ENCODE assay signal across 1 cellular context in the genomic region with DNA sequence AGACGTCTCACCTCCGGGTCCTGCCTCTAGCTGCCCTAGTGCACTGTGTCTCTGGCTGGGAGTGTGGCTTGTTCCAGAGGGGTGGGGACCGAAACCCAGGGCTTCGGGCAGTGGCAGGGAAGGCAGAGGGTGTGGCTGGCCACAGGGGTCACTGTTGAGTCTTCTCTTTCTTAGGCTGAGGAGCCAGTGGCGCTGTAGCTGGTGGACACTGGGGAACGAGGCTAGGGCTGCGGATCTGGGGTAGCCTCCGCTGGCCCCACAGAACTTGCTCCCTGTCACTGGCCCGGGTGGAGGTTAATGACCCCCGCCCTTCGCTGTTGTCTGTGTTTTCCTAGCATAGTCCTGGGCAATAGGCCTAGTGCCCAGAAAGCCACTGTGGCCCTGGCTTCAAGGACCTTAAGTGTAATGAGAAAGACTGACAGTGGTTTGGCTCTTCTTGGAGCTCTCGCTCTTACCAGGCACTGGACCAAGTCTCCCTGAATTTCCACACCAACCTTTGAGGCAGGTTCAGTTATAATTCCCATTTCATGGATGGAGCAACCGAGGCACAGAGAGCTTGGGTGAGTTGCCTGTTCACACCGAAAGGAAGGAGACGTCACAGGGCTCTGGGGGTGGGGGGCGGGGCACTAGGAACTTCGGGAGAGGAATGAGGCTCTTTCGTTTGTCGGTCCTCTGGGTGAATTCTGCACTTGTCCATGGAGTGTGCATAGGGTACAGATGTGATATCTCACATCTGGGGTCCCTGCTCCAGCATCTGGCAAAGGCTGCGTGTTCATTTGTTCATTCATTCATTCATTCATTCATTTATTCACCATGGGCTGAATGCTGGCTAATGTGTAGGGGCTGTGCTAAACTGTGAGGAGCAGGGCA.
TF ChIP-seq lines count a peak whose summit lies in the region.

No MANE protein-coding gene starts in this region.

TF ChIP-seq in K562, 482 proteins besides CTCF, POLR2A, EP300 and RAD21 (continued from another document and continues in another):
- peak; percentile 48; the same call in 1 of the 2 replicates for TF ChIP-seq VEZF1 (CRISPR knock-in tag; IDR thresholded peaks at IDR 0.05)
- no peak for TF ChIP-seq KHSRP (IDR thresholded peaks at IDR 0.05)
- no peak for TF ChIP-seq NFXL1 (CRISPR knock-in tag; IDR thresholded peaks at IDR 0.05)
- TF ChIP-seq ATF7 (IDR thresholded peaks at IDR 0.05) = peak; percentile 36; the same call in 1 of the 2 replicates
- no peak for TF ChIP-seq MEF2D (tag; conservative IDR thresholded peaks at IDR 0.05; ENCODE audit: low read depth)
- no peak for TF ChIP-seq NCOA4 (IDR thresholded peaks at IDR 0.05; ENCODE audit: partially characterized antibody)
- TF ChIP-seq, protein P1, sequence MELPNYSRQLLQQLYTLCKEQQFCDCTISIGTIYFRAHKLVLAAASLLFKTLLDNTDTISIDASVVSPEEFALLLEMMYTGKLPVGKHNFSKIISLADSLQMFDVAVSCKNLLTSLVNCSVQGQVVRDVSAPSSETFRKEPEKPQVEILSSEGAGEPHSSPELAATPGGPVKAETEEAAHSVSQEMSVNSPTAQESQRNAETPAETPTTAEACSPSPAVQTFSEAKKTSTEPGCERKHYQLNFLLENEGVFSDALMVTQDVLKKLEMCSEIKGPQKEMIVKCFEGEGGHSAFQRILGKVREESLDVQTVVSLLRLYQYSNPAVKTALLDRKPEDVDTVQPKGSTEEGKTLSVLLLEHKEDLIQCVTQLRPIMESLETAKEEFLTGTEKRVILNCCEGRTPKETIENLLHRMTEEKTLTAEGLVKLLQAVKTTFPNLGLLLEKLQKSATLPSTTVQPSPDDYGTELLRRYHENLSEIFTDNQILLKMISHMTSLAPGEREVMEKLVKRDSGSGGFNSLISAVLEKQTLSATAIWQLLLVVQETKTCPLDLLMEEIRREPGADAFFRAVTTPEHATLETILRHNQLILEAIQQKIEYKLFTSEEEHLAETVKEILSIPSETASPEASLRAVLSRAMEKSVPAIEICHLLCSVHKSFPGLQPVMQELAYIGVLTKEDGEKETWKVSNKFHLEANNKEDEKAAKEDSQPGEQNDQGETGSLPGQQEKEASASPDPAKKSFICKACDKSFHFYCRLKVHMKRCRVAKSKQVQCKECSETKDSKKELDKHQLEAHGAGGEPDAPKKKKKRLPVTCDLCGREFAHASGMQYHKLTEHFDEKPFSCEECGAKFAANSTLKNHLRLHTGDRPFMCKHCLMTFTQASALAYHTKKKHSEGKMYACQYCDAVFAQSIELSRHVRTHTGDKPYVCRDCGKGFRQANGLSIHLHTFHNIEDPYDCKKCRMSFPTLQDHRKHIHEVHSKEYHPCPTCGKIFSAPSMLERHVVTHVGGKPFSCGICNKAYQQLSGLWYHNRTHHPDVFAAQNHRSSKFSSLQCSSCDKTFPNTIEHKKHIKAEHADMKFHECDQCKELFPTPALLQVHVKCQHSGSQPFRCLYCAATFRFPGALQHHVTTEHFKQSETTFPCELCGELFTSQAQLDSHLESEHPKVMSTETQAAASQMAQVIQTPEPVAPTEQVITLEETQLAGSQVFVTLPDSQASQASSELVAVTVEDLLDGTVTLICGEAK (IDR thresholded peaks at IDR 0.05) = no peak
- TF ChIP-seq, protein P1 (CRISPR knock-in tag; IDR thresholded peaks at IDR 0.05) = no peak
- no peak for TF ChIP-seq ZNF311 (CRISPR knock-in tag; IDR thresholded peaks at IDR 0.05)
- TF ChIP-seq SMAD3 (CRISPR knock-in tag; conservative IDR thresholded peaks at IDR 0.05) = no peak
- 0 out of 4 replicates have a peak, but pooled peaks of 1 of the 2 experiments have one; percentile 32 for TF ChIP-seq RCOR1 (IDR thresholded peaks at IDR 0.05; ENCODE audit: borderline replicate concordance in 1 of 2, low read depth in 2 of 2, low read length in 2 of 2)
- TF ChIP-seq SIN3B (IDR thresholded peaks at IDR 0.05; ENCODE audit: low read depth) = no peak
- no peak for TF ChIP-seq ESRRA (IDR thresholded peaks at IDR 0.05; ENCODE audit: borderline replicate concordance, low read depth)
- TF ChIP-seq, protein P2, sequence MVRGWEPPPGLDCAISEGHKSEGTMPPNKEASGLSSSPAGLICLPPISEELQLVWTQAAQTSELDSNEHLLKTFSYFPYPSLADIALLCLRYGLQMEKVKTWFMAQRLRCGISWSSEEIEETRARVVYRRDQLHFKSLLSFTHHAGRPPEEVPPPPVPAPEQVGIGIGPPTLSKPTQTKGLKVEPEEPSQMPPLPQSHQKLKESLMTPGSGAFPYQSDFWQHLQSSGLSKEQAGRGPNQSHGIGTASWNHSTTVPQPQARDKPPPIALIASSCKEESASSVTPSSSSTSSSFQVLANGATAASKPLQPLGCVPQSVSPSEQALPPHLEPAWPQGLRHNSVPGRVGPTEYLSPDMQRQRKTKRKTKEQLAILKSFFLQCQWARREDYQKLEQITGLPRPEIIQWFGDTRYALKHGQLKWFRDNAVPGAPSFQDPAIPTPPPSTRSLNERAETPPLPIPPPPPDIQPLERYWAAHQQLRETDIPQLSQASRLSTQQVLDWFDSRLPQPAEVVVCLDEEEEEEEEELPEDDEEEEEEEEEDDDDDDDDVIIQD (CRISPR knock-in tag; IDR thresholded peaks at IDR 0.05) = no peak
- no peak for TF ChIP-seq JUN (IDR thresholded peaks at IDR 0.05; ENCODE audit: borderline replicate concordance, low read depth, low read length)
- no peak for TF ChIP-seq JUN (CRISPR knock-in tag; IDR thresholded peaks at IDR 0.05; ENCODE audit: borderline replicate concordance)
- no peak for TF ChIP-seq POLR2H (tag; IDR thresholded peaks at IDR 0.05; ENCODE audit: low read depth)
- no peak for TF ChIP-seq POLR2G (IDR thresholded peaks at IDR 0.05; ENCODE audit: low read depth, low read length)
- TF ChIP-seq, protein P3, sequence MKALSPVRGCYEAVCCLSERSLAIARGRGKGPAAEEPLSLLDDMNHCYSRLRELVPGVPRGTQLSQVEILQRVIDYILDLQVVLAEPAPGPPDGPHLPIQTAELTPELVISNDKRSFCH (CRISPR knock-in tag; IDR thresholded peaks at IDR 0.05) = no peak
- TF ChIP-seq, protein P3 (tag; IDR thresholded peaks at IDR 0.05) = no peak
- peak in 1 of 2 experiments; percentile 44; a peak in 1 of 3 replicates for TF ChIP-seq CBX3 (IDR thresholded peaks at IDR 0.05; ENCODE audit: borderline replicate concordance in 1 of 2, low read length in 2 of 2)
- TF ChIP-seq BRF1 (IDR thresholded peaks at IDR 0.05; ENCODE audit: borderline replicate concordance, extremely low read depth, insufficient read length) = no peak
- TF ChIP-seq TSC22D4 (tag; IDR thresholded peaks at IDR 0.05) = no peak
- no peak for TF ChIP-seq MBD1 (CRISPR knock-in tag; IDR thresholded peaks at IDR 0.05)
- TF ChIP-seq STAT5B (CRISPR knock-in tag; IDR thresholded peaks at IDR 0.05) = no peak
- TF ChIP-seq ZNF707 (CRISPR knock-in tag; conservative IDR thresholded peaks at IDR 0.05) = no peak
- TF ChIP-seq, protein P4, sequence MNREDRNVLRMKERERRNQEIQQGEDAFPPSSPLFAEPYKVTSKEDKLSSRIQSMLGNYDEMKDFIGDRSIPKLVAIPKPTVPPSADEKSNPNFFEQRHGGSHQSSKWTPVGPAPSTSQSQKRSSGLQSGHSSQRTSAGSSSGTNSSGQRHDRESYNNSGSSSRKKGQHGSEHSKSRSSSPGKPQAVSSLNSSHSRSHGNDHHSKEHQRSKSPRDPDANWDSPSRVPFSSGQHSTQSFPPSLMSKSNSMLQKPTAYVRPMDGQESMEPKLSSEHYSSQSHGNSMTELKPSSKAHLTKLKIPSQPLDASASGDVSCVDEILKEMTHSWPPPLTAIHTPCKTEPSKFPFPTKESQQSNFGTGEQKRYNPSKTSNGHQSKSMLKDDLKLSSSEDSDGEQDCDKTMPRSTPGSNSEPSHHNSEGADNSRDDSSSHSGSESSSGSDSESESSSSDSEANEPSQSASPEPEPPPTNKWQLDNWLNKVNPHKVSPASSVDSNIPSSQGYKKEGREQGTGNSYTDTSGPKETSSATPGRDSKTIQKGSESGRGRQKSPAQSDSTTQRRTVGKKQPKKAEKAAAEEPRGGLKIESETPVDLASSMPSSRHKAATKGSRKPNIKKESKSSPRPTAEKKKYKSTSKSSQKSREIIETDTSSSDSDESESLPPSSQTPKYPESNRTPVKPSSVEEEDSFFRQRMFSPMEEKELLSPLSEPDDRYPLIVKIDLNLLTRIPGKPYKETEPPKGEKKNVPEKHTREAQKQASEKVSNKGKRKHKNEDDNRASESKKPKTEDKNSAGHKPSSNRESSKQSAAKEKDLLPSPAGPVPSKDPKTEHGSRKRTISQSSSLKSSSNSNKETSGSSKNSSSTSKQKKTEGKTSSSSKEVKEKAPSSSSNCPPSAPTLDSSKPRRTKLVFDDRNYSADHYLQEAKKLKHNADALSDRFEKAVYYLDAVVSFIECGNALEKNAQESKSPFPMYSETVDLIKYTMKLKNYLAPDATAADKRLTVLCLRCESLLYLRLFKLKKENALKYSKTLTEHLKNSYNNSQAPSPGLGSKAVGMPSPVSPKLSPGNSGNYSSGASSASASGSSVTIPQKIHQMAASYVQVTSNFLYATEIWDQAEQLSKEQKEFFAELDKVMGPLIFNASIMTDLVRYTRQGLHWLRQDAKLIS (CRISPR knock-in tag; IDR thresholded peaks at IDR 0.05) = no peak
- TF ChIP-seq NFIX (CRISPR knock-in tag; IDR thresholded peaks at IDR 0.05; ENCODE audit: low read depth) = no peak
- TF ChIP-seq, protein P5, sequence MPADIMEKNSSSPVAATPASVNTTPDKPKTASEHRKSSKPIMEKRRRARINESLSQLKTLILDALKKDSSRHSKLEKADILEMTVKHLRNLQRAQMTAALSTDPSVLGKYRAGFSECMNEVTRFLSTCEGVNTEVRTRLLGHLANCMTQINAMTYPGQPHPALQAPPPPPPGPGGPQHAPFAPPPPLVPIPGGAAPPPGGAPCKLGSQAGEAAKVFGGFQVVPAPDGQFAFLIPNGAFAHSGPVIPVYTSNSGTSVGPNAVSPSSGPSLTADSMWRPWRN (IDR thresholded peaks at IDR 0.05; ENCODE audit: low read depth) = no peak
- TF ChIP-seq POLR2B (IDR thresholded peaks at IDR 0.05; ENCODE audit: low read depth, partially characterized antibody) = no peak
- TF ChIP-seq SAFB (IDR thresholded peaks at IDR 0.05; ENCODE audit: borderline replicate concordance, low read depth, low read length) = no peak
- TF ChIP-seq FUS (optimal IDR thresholded peaks at IDR 0.05; ENCODE audit: low read depth, low read length) = no peak
- no peak for TF ChIP-seq TCF7L2 (IDR thresholded peaks at IDR 0.05; ENCODE audit: low read depth, low read length)
- TF ChIP-seq NCOA2 (IDR thresholded peaks at IDR 0.05; ENCODE audit: partially characterized antibody in 2 of 2) = no peak
- TF ChIP-seq IRF2 (CRISPR knock-in tag; IDR thresholded peaks at IDR 0.05) = no peak
- TF ChIP-seq ERF (CRISPR knock-in tag; IDR thresholded peaks at IDR 0.05) = no peak
